In the genomic region with DNA sequence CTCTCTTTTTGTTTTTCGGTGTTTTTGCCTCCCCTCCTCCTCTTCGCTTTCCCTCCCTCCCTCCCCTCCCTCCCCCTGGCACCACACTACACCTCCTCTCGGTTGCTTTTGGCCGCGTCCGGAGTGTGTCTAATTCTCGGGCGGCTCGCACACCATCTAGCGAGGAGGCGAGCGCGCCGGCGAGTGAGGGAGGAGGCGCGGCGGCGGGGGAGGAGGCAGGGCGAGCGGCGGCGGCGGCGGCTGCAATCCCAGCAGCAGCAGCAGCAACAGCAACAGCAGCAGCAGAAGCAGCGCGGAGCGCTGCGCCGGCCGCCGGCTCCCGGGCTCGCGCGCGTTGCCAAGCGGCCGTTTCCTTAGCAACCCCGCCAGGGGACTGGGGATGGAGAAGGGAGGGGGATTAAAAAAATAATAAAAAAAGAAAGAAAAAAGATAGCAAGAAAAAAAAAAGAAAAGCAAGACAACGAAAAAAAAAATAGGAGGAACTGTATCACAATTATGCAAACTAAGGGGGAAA, we compare ENCODE assay signal across 9 cellular contexts. TPM values are rescaled to one million over a fixed set of nuclear protein-coding genes. Genes with fewer than 3 reads are reported as not detected.
A peak's percentile ranks its signal among the peaks of the same experiment; 100 is the strongest.
DNase-seq lines count a peak whose midpoint lies in the region; ATAC-seq and TF ChIP-seq lines count a peak whose summit lies in the region.
"Had no signal": no experiment of that assay in that cellular context is flagged by ENCODE, and none has a peak within 500 bp of the region (broad histone marks: within the 10 kb centered on the region; RNA-seq: fewer than 3 reads in every experiment).

No MANE protein-coding gene starts in this region.

- no peaks in the 10 kb centered on the region for H3K4me1 ChIP-seq in CD4-positive, CD25-positive, alpha-beta regulatory T cell (ENCODE audit: control insufficient read depth, insufficient read depth, low read length, poor library complexity, severe bottlenecking)

- H3K4me3 Mint-ChIP-seq in CD4-positive, CD25-positive, alpha-beta regulatory T cell = no peak overlapping the region
- H3K4me3 Mint-ChIP-seq in stimulated activated memory B cell treated with anti-CD40 and anti-IgM and Interleukin-4, amounts not matched to agents 10 μg/mL and 1 μg/mL and 100 μg/mL, for 72 hours = no peak overlapping the region

- H3K27me3 ChIP-seq in CD4-positive, CD25-positive, alpha-beta regulatory T cell (ENCODE audit: control insufficient read depth, insufficient read depth, low read length) = peaks cover 16% of the 10 kb centered on the region

- peak overlapping the region; percentile 50 for H3K4me3 ChIP-seq in CD4-positive, CD25-positive, alpha-beta regulatory T cell (ENCODE audit: low read depth, low read length)

- TF ChIP-seq POLR2A in erythroblast (IDR thresholded peaks at IDR 0.05; ENCODE audit: low read length) = no peak

- H3K36me3 Mint-ChIP-seq in CD4-positive, CD25-positive, alpha-beta regulatory T cell = no peaks in the 10 kb centered on the region
- H3K36me3 Mint-ChIP-seq in stimulated activated memory B cell treated with anti-CD40 and anti-IgM and Interleukin-4, amounts not matched to agents 10 μg/mL and 1 μg/mL and 100 μg/mL, for 72 hours = no peaks in the 10 kb centered on the region

- peaks cover 0 to 9% (median 0%) of the 10 kb centered on the region in 7 donors for H3K9me3 Mint-ChIP-seq in CD4-positive, CD25-positive, alpha-beta regulatory T cell
- H3K9me3 Mint-ChIP-seq in stimulated activated memory B cell treated with anti-CD40 and anti-IgM and Interleukin-4, amounts not matched to agents 10 μg/mL and 1 μg/mL and 100 μg/mL, for 72 hours = no peaks in the 10 kb centered on the region
- H3K9me3 Mint-ChIP-seq: T-helper 1 cell treated with Interleukin-12 subunit alpha and Interleukin-12 subunit beta and Interleukin-4 antibody, amounts not matched to agents 30 μg/mL and 1 μg/mL, for 36 hours had no signal

- peak; percentile 12 to 61 (median 45) for DNase-seq in CD4-positive, CD25-positive, alpha-beta regulatory T cell
- peak; percentile 69 to 94 for DNase-seq in NCI-H526 (lab: John Stamatoyannopoulos, UW)
- DNase-seq in activated CD8-positive, alpha-beta memory T cell treated with anti-CD3 and anti-CD28 coated beads, Interleukin-2, amount 50 U/mL, for 4 hours = peak; percentile 65
- peak; percentile 62 to 73 for DNase-seq in erythroblast (lab: John Stamatoyannopoulos, UW)
- peak; percentile 86 for DNase-seq in midbrain (lab: John Stamatoyannopoulos, UW)

- ATAC-seq in CD4-positive, CD25-positive, alpha-beta regulatory T cell (ENCODE audit: low read depth in 2 of 2) = peak; percentile 34 to 67
- ATAC-seq in GM19452 (IDR thresholded peaks at IDR 0.05; ENCODE audit: unreplicated experiment) (peak; percentile 57), HG03469 (IDR thresholded peaks at IDR 0.05; ENCODE audit: unreplicated experiment) (peak; percentile 69)
- peak; percentile 85 for ATAC-seq in stimulated activated memory B cell treated with anti-CD40 and anti-IgM and Interleukin-4, amounts not matched to agents 10 μg/mL and 1 μg/mL and 100 μg/mL, for 72 hours

- H3K27ac ChIP-seq in CD4-positive, CD25-positive, alpha-beta regulatory T cell (ENCODE audit: insufficient read depth, low read length, poor library complexity, severe bottlenecking) = no peak overlapping the region

- no peaks in the 10 kb centered on the region for H3K36me3 ChIP-seq in CD4-positive, CD25-positive, alpha-beta regulatory T cell (ENCODE audit: control insufficient read depth, insufficient read depth, low read length)

- H3K27ac Mint-ChIP-seq in CD4-positive, CD25-positive, alpha-beta regulatory T cell = no peak overlapping the region
- no peak overlapping the region for H3K27ac Mint-ChIP-seq in stimulated activated memory B cell treated with anti-CD40 and anti-IgM and Interleukin-4, amounts not matched to agents 10 μg/mL and 1 μg/mL and 100 μg/mL, for 72 hours
- H3K27ac Mint-ChIP-seq: T-helper 1 cell treated with Interleukin-12 subunit alpha and Interleukin-12 subunit beta and Interleukin-4 antibody, amounts not matched to agents 30 μg/mL and 1 μg/mL, for 36 hours had no signal

- peaks cover 21% of the 10 kb centered on the region for H3K27me3 Mint-ChIP-seq in CD4-positive, CD25-positive, alpha-beta regulatory T cell
- H3K27me3 Mint-ChIP-seq in stimulated activated memory B cell treated with anti-CD40 and anti-IgM and Interleukin-4, amounts not matched to agents 10 μg/mL and 1 μg/mL and 100 μg/mL, for 72 hours = peaks cover 12% of the 10 kb centered on the region

- no peaks in the 10 kb centered on the region for H3K9me3 ChIP-seq in CD4-positive, CD25-positive, alpha-beta regulatory T cell (ENCODE audit: control insufficient read depth in 2 of 2, low read length in 2 of 2)

- H3K4me1 Mint-ChIP-seq in CD4-positive, CD25-positive, alpha-beta regulatory T cell = peaks cover 3 to 19% (median 10%) of the 10 kb centered on the region in 4 donors
- peaks cover 15% of the 10 kb centered on the region for H3K4me1 Mint-ChIP-seq in stimulated activated memory B cell treated with anti-CD40 and anti-IgM and Interleukin-4, amounts not matched to agents 10 μg/mL and 1 μg/mL and 100 μg/mL, for 72 hours

RNA-seq across cellular contexts. Expression of a gene that starts 0.4 kb away (rescaled TPM):
- not detected for total RNA-seq in CD4-positive, CD25-positive, alpha-beta regulatory T cell
- not detected for polyA plus RNA-seq in CD4-positive, CD25-positive, alpha-beta regulatory T cell
